ENCODE assay signal across 1 cellular context in genomic region chr3:58996730-58997129, GRCh38.
TF ChIP-seq lines count a peak whose summit lies in the region.

No MANE protein-coding gene starts in this region.

TF ChIP-seq in IMR-90, 13 proteins besides CTCF, POLR2A, EP300 and RAD21:
- TF ChIP-seq CHD1 (IDR thresholded peaks at IDR 0.05; ENCODE audit: low read depth, low read length) (no peak), CEBPB (IDR thresholded peaks at IDR 0.05; ENCODE audit: low read depth, low read length) (no peak), MAZ (IDR thresholded peaks at IDR 0.05; ENCODE audit: borderline replicate concordance, low read depth, low read length) (no peak), MAFK (IDR thresholded peaks at IDR 0.05; ENCODE audit: low read depth, low read length) (no peak), SMC3 (IDR thresholded peaks at IDR 0.05; ENCODE audit: low read depth, low read length) (no peak), RFX5 (IDR thresholded peaks at IDR 0.05; ENCODE audit: low read depth, low read length) (no peak), NFE2L2 (IDR thresholded peaks at IDR 0.05; ENCODE audit: low read depth, low read length) (no peak), FOS (IDR thresholded peaks at IDR 0.05; ENCODE audit: low read depth, low read length) (no peak), ELK1 (IDR thresholded peaks at IDR 0.05; ENCODE audit: borderline replicate concordance, low read depth, low read length) (no peak), USF2 (IDR thresholded peaks at IDR 0.05; ENCODE audit: low read depth, low read length) (no peak), BHLHE40 (IDR thresholded peaks at IDR 0.05; ENCODE audit: low read depth, low read length) (no peak), RCOR1 (IDR thresholded peaks at IDR 0.05; ENCODE audit: insufficient replicate concordance, low read length) (no peak), MXI1 (IDR thresholded peaks at IDR 0.05; ENCODE audit: borderline replicate concordance, low read depth, low read length) (no peak)
